ENCODE assay signal across 7 cellular contexts in the genomic region with DNA sequence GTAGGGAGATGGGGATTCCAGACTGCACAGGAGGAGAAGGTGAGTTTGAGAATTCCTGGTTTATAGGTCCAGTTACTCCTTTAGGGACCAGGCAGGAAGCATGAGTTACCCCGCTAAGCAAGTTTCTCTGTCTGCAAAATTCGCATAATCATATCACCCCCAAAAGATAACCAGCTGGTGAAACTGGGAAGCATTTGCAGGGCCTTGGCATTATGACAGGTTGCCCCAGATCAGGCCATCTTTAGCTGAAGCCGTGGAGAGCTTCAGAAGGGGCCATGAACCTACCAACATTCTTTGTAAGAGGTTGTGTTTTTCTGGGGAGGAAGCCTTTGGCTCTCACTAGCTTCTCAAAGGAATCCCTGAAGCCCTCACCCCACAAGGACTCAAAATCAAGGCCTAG. TPM values are rescaled to one million over a fixed set of nuclear protein-coding genes. Genes with fewer than 3 reads are reported as not detected.
"Had no signal": no experiment of that assay in that cellular context is flagged by ENCODE, and none has a peak within 500 bp of the region (broad histone marks: within the 10 kb centered on the region; RNA-seq: fewer than 3 reads in every experiment).

No MANE protein-coding gene starts in this region.

- H3K4me2 ChIP-seq: GM23338 had no signal

- H3K27ac Mint-ChIP-seq: GM23338, H9 had no signal

- DNase-seq: H9, HCEC 1CT, IMR-90, KG1 had no signal

- H2AFZ ChIP-seq: GM23338 had no signal

- H3K27ac ChIP-seq: HL-60 had no signal

- H3K4me3 Mint-ChIP-seq: GM23338, H9 had no signal

- H3K4me3 ChIP-seq: GM23338, K562 had no signal

- ATAC-seq: GM23338, K562 had no signal

RNA-seq across cellular contexts. Expression of a gene that starts 29.4 kb away (rescaled TPM):
- total RNA-seq: K562 had no signal
